ENCODE assay signal across 10 cellular contexts in genomic region chr20:31691646-31692275, GRCh38. TPM values are rescaled to one million over a fixed set of nuclear protein-coding genes. Genes with fewer than 3 reads are reported as not detected.
DNase-seq lines count a peak whose midpoint lies in the region; ATAC-seq lines count a peak whose summit lies in the region.
"Had no signal": no experiment of that assay in that cellular context is flagged by ENCODE, and none has a peak within 500 bp of the region (broad histone marks: within the 10 kb centered on the region; RNA-seq: fewer than 3 reads in every experiment).

No MANE protein-coding gene starts in this region.

- ATAC-seq in GM18867 (IDR thresholded peaks at IDR 0.05; ENCODE audit: unreplicated experiment) (peak; percentile 68), HG03354 (IDR thresholded peaks at IDR 0.05; ENCODE audit: poor library complexity, severe bottlenecking, unreplicated experiment) (peak; percentile 57), HG02981 (IDR thresholded peaks at IDR 0.05; ENCODE audit: unreplicated experiment) (no peak)

- H3K36me3 ChIP-seq in adipocyte (ENCODE audit: control insufficient read depth, insufficient read depth, low read length, severe bottlenecking) (peaks cover 46% of the 10 kb centered on the region), skeletal muscle satellite cell (ENCODE audit: insufficient read depth, low read length) (peaks cover 46% of the 10 kb centered on the region)

- peaks cover 42% of the 10 kb centered on the region for H3K4me1 ChIP-seq in adipocyte (ENCODE audit: control insufficient read depth, insufficient read depth, low read length)
- H3K4me1 ChIP-seq in skeletal muscle satellite cell (ENCODE audit: control insufficient read depth, insufficient read depth, low read length) = peaks cover 52% of the 10 kb centered on the region

- H3K27me3 ChIP-seq in adipocyte (replicated peaks; ENCODE audit: control insufficient read depth, insufficient read depth, low read length) (no peaks in the 10 kb centered on the region), skeletal muscle satellite cell (ENCODE audit: control insufficient read depth, insufficient read depth, low read length) (no peaks in the 10 kb centered on the region)

- peak overlapping the region; percentile 40 for H3K9ac ChIP-seq in adipocyte (ENCODE audit: low read length)
- peak overlapping the region; percentile 41 for H3K9ac ChIP-seq in skeletal muscle satellite cell (ENCODE audit: low read depth, low read length)

- H3K4me2 ChIP-seq in skeletal muscle satellite cell (ENCODE audit: low read length) = peak overlapping the region; percentile 10

- H3K4me3 ChIP-seq in adipocyte (ENCODE audit: low read length) = no peak overlapping the region
- H3K4me3 ChIP-seq in skeletal muscle satellite cell (ENCODE audit: low read length) = no peak overlapping the region

- H3K9me3 ChIP-seq in adipocyte (ENCODE audit: control insufficient read depth, low read length) (no peaks in the 10 kb centered on the region), skeletal muscle satellite cell (replicated peaks; ENCODE audit: low read length) (no peaks in the 10 kb centered on the region)

- DNase-seq in adipocyte (ENCODE audit: low read depth) (peak; percentile 32), SK-N-DZ (ENCODE audit: low spot score) (no peak), C1 segment of cervical spinal cord (lab: John Stamatoyannopoulos, UW) (no peak)
- DNase-seq in stimulated activated CD4-positive, alpha-beta T cell treated with anti-CD3 and anti-CD28 coated beads, Interleukin-4, amount 100 ng/mL, for 1 hour = no peak
- DNase-seq: NCI-H1436 had no signal

RNA-seq across cellular contexts. Expression of gene BCL2L1, which starts 30.9 kb away (rescaled TPM):
- 158 and 187 TPM in 2 replicates for total RNA-seq in skeletal muscle satellite cell (2012; rRNA removed)
- 78.5 and 86.3 TPM in 2 replicates for polyA plus RNA-seq in SK-N-DZ (2014; cell fraction: cytosol; rRNA removed)
- 30.3 and 34.7 TPM in 2 replicates for polyA plus RNA-seq in SK-N-DZ (2014; cell fraction: nucleus; rRNA removed)

RNA-seq across cellular contexts. Expression of gene TPX2, which starts 47.3 kb away (rescaled TPM):
- 45.4 and 60.7 TPM in 2 replicates for total RNA-seq in skeletal muscle satellite cell (2012; rRNA removed)
- 121 and 138 TPM in 2 replicates for polyA plus RNA-seq in SK-N-DZ (2014; cell fraction: cytosol; rRNA removed)
- 484 and 677 TPM in 2 replicates for polyA plus RNA-seq in SK-N-DZ (2014; cell fraction: nucleus; rRNA removed)

RNA-seq across cellular contexts. Expression of gene COX4I2, which starts 54.0 kb away (rescaled TPM):
- total RNA-seq in skeletal muscle satellite cell (2012; rRNA removed) = 0.44 and 0.76 TPM in 2 replicates
- polyA plus RNA-seq in SK-N-DZ (2014; cell fraction: cytosol; rRNA removed) = 6.6 and 10.3 TPM in 2 replicates
- polyA plus RNA-seq in SK-N-DZ (2014; cell fraction: nucleus; rRNA removed) = 1.2 and 1.3 TPM in 2 replicates
- total RNA-seq: fibroblast of lung had no signal
- polyA plus RNA-seq: fibroblast of lung had no signal
